Comparison of ENCODE assay signal across 15 cellular contexts in the genomic region with DNA sequence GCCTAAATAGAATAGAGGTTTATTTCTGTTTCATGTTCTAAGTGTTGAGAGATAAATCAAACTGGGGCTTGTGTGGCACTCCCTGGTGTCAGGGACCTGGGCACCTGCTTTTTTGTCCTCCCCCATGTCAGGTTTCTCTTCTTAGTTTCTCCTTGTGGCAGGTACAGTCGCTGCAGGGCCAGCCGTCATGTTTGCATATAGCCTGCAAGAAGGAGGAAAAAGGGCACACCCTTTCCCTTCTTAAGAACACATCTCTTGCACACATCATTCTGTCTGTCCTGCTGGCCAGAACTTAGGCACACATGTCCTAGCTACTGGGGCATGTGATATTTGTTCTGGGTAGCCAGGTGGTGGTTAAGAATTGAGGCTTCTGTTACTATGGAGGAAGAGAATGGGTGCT. TPM values are rescaled to one million over a fixed set of nuclear protein-coding genes. Genes with fewer than 3 reads are reported as not detected.
A peak's percentile ranks its signal among the peaks of the same experiment; 100 is the strongest.
DNase-seq lines count a peak whose midpoint lies in the region; ATAC-seq lines count a peak whose summit lies in the region.
"Had no signal": no experiment of that assay in that cellular context is flagged by ENCODE, and none has a peak within 500 bp of the region (broad histone marks: within the 10 kb centered on the region; RNA-seq: fewer than 3 reads in every experiment).

No MANE protein-coding gene starts in this region.

- DNase-seq in DMS53 (lab: John Stamatoyannopoulos, UW), result peak; percentile 15
- DNase-seq in DMS53 treated with DMSO at 0.1 percent for 48 hours (lab: John Stamatoyannopoulos, UW; ENCODE audit: unreplicated experiment), result no peak
- no peak for DNase-seq in T-helper 17 cell
- peak; percentile 33 to 49 for DNase-seq in left colon
- no peak for DNase-seq in stimulated activated naive CD4-positive, alpha-beta T cell (lab: John Stamatoyannopoulos, UW)
- DNase-seq in NCI-H146 treated with DMSO at 0.1 percent for 48 hours (lab: John Stamatoyannopoulos, UW; ENCODE audit: unreplicated experiment), result no peak
- no peak for DNase-seq in activated CD8-positive, alpha-beta memory T cell treated with anti-CD3 and anti-CD28 coated beads, Interleukin-2, amount 10 ng/mL, durations not matched to agents 7 days and 5 days
- DNase-seq: activated naive CD4-positive, alpha-beta T cell treated with anti-CD3 and anti-CD28 coated beads, Interleukin-2, amount 10 ng/mL, durations not matched to agents 7 days and 5 days; GOT3; NCI-H1417 treated with DMSO at 0.1 percent for 48 hours; ovary; stimulated activated CD4-positive, alpha-beta T cell treated with anti-CD3 and anti-CD28 coated beads, Interleukin-4, amount 100 ng/mL, for 4 hours; T-helper 1 cell; upper lobe of right lung had no signal

- H3K27me3 Mint-ChIP-seq in T-helper 17 cell, result no peaks in the 10 kb centered on the region
- no peaks in the 10 kb centered on the region for H3K27me3 Mint-ChIP-seq in stimulated activated memory B cell treated with anti-CD40 and anti-IgM and Interleukin-4, amounts not matched to agents 10 μg/mL and 1 μg/mL and 100 μg/mL, for 72 hours
- no peaks in the 10 kb centered on the region for H3K27me3 Mint-ChIP-seq in activated CD8-positive, alpha-beta memory T cell treated with anti-CD3 and anti-CD28 coated beads, Interleukin-2, amount 10 ng/mL, durations not matched to agents 7 days and 5 days
- H3K27me3 Mint-ChIP-seq: activated naive CD4-positive, alpha-beta T cell treated with anti-CD3 and anti-CD28 coated beads, Interleukin-2, amount 10 ng/mL, durations not matched to agents 7 days and 5 days had no signal

- intact Hi-C loops in left colon (cut with DNase I, micrococcal nuclease), result no loop called here

- ATAC-seq in T-helper 17 cell, result no peak
- ATAC-seq in left colon, result peak; percentile 89
- peak; percentile 27 for ATAC-seq in stimulated activated memory B cell treated with anti-CD40 and anti-IgM and Interleukin-4, amounts not matched to agents 10 μg/mL and 1 μg/mL and 100 μg/mL, for 72 hours
- no peak for ATAC-seq in activated CD8-positive, alpha-beta memory T cell treated with anti-CD3 and anti-CD28 coated beads, Interleukin-2, amount 10 ng/mL, durations not matched to agents 7 days and 5 days

- peaks cover 18% of the 10 kb centered on the region for H3K36me3 Mint-ChIP-seq in T-helper 17 cell (ENCODE audit: low read depth)
- peaks cover 76% of the 10 kb centered on the region for H3K36me3 Mint-ChIP-seq in stimulated activated memory B cell treated with anti-CD40 and anti-IgM and Interleukin-4, amounts not matched to agents 10 μg/mL and 1 μg/mL and 100 μg/mL, for 72 hours
- peaks cover 70% of the 10 kb centered on the region for H3K36me3 Mint-ChIP-seq in activated CD8-positive, alpha-beta memory T cell treated with anti-CD3 and anti-CD28 coated beads, Interleukin-2, amount 10 ng/mL, durations not matched to agents 7 days and 5 days

- CTCF ChIA-PET in activated CD8-positive, alpha-beta memory T cell treated with anti-CD3 and anti-CD28 coated beads, Interleukin-2, amount 10 ng/mL, durations not matched to agents 7 days and 5 days (lab: Charles Lee), result interaction anchor here (0.7 kb wide), 1 partner anchor 9 kb away, joined by 3 read pairs; no protein-coding TSS in a partner anchor

- H3K4me3 Mint-ChIP-seq in T-helper 17 cell, result no peak overlapping the region
- no peak overlapping the region for H3K4me3 Mint-ChIP-seq in stimulated activated memory B cell treated with anti-CD40 and anti-IgM and Interleukin-4, amounts not matched to agents 10 μg/mL and 1 μg/mL and 100 μg/mL, for 72 hours
- no peak overlapping the region for H3K4me3 Mint-ChIP-seq in activated CD8-positive, alpha-beta memory T cell treated with anti-CD3 and anti-CD28 coated beads, Interleukin-2, amount 10 ng/mL, durations not matched to agents 7 days and 5 days
- H3K4me3 Mint-ChIP-seq: activated naive CD4-positive, alpha-beta T cell treated with anti-CD3 and anti-CD28 coated beads, Interleukin-2, amount 10 ng/mL, durations not matched to agents 7 days and 5 days had no signal

- no peaks in the 10 kb centered on the region for H3K9me3 Mint-ChIP-seq in stimulated activated memory B cell treated with anti-CD40 and anti-IgM and Interleukin-4, amounts not matched to agents 10 μg/mL and 1 μg/mL and 100 μg/mL, for 72 hours
- H3K9me3 Mint-ChIP-seq in activated CD8-positive, alpha-beta memory T cell treated with anti-CD3 and anti-CD28 coated beads, Interleukin-2, amount 10 ng/mL, durations not matched to agents 7 days and 5 days (ENCODE audit: low read depth), result peaks cover 3% of the 10 kb centered on the region

- no peaks in the 10 kb centered on the region for H3K9me3 ChIP-seq in T-helper 17 cell (ENCODE audit: control insufficient read depth, low read length, poor library complexity, severe bottlenecking)
- H3K9me3 ChIP-seq: ovary, upper lobe of right lung had no signal

- H3K4me1 Mint-ChIP-seq in T-helper 17 cell, result peaks cover 38% of the 10 kb centered on the region
- H3K4me1 Mint-ChIP-seq in stimulated activated memory B cell treated with anti-CD40 and anti-IgM and Interleukin-4, amounts not matched to agents 10 μg/mL and 1 μg/mL and 100 μg/mL, for 72 hours, result peaks cover 43% of the 10 kb centered on the region
- H3K4me1 Mint-ChIP-seq in activated CD8-positive, alpha-beta memory T cell treated with anti-CD3 and anti-CD28 coated beads, Interleukin-2, amount 10 ng/mL, durations not matched to agents 7 days and 5 days, result peaks cover 12% of the 10 kb centered on the region

- peak overlapping the region; percentile 81 for H3K27ac Mint-ChIP-seq in T-helper 17 cell
- H3K27ac Mint-ChIP-seq in stimulated activated memory B cell treated with anti-CD40 and anti-IgM and Interleukin-4, amounts not matched to agents 10 μg/mL and 1 μg/mL and 100 μg/mL, for 72 hours, result peak overlapping the region; percentile 48
- no peak overlapping the region for H3K27ac Mint-ChIP-seq in activated CD8-positive, alpha-beta memory T cell treated with anti-CD3 and anti-CD28 coated beads, Interleukin-2, amount 10 ng/mL, durations not matched to agents 7 days and 5 days
- H3K27ac Mint-ChIP-seq: activated naive CD4-positive, alpha-beta T cell treated with anti-CD3 and anti-CD28 coated beads, Interleukin-2, amount 10 ng/mL, durations not matched to agents 7 days and 5 days had no signal

RNA-seq across cellular contexts. Expression of a gene that starts 27.9 kb away (rescaled TPM):
- total RNA-seq in T-helper 17 cell, result 10 to 100 TPM; 17.8 to 24.7 TPM
- 10 to 100 TPM; 15.7 to 16.4 TPM for total RNA-seq in left colon
- 10 to 100 TPM; 22.2 to 26.2 TPM for total RNA-seq in activated CD8-positive, alpha-beta memory T cell treated with anti-CD3 and anti-CD28 coated beads, Interleukin-2, amount 10 ng/mL, durations not matched to agents 7 days and 5 days

Comparison
In these comparisons a context has a peak if more than half of its experiments do, and no peak if none do; other contexts are left out.
1. DNase-seq: peak in DMS53 (single experiment) and left colon (2 of 2); none in DMS53 treated with DMSO at 0.1 percent for 48 hours (single experiment), T-helper 17 cell (0 of 3), stimulated activated naive CD4-positive, alpha-beta T cell (0 of 6), NCI-H146 treated with DMSO at 0.1 percent for 48 hours (single experiment) and activated CD8-positive, alpha-beta memory T cell treated with anti-CD3 and anti-CD28 coated beads, Interleukin-2, amount 10 ng/mL, durations not matched to agents 7 days and 5 days (single experiment).
2. ATAC-seq: peak in left colon (single experiment) and stimulated activated memory B cell treated with anti-CD40 and anti-IgM and Interleukin-4, amounts not matched to agents 10 μg/mL and 1 μg/mL and 100 μg/mL, for 72 hours (single experiment); none in T-helper 17 cell (single experiment) and activated CD8-positive, alpha-beta memory T cell treated with anti-CD3 and anti-CD28 coated beads, Interleukin-2, amount 10 ng/mL, durations not matched to agents 7 days and 5 days (single experiment).